ENCODE assay signal across 21 cellular contexts in genomic region chr10:113004219-113004618, GRCh38.
"Had no signal": no experiment of that assay in that cellular context is flagged by ENCODE, and none has a peak within 500 bp of the region (broad histone marks: within the 10 kb centered on the region; RNA-seq: fewer than 3 reads in every experiment).

No MANE protein-coding gene starts in this region.

- H3K36me3 ChIP-seq: upper lobe of left lung had no signal

- H3K4me3 Mint-ChIP-seq: activated CD8-positive, alpha-beta T cell treated with anti-CD3 and anti-CD28 coated beads for 36 hours; activated naive CD4-positive, alpha-beta T cell treated with anti-CD3 and anti-CD28 coated beads, Interleukin-2, amount 50 U/mL, for 24 hours; dendritic cell treated with granulocyte-macrophage colony-stimulating factor and Interleukin-4, amounts not matched to agents 40 ng/mL and 50 ng/mL, for 4 days; natural killer cell; T-helper 17 cell had no signal

- H3K27me3 ChIP-seq: upper lobe of left lung had no signal

- H3K36me3 Mint-ChIP-seq: activated naive CD4-positive, alpha-beta T cell treated with anti-CD3 and anti-CD28 coated beads, Interleukin-2, amount 50 U/mL, for 24 hours; immature natural killer cell; natural killer cell had no signal

- H3K27ac ChIP-seq: epithelial cell of prostate, upper lobe of left lung had no signal

- H3K27ac Mint-ChIP-seq: activated CD8-positive, alpha-beta T cell treated with anti-CD3 and anti-CD28 coated beads for 36 hours; activated naive CD4-positive, alpha-beta T cell treated with anti-CD3 and anti-CD28 coated beads, Interleukin-2, amount 50 U/mL, for 24 hours; dendritic cell treated with granulocyte-macrophage colony-stimulating factor and Interleukin-4, amounts not matched to agents 40 ng/mL and 50 ng/mL, for 4 days; effector memory CD8-positive, alpha-beta T cell; immature natural killer cell; natural killer cell; T-helper 17 cell had no signal

- ATAC-seq: activated CD8-positive, alpha-beta T cell treated with anti-CD3 and anti-CD28 coated beads for 36 hours; effector memory CD8-positive, alpha-beta T cell; left colon; T-helper 17 cell had no signal

- H3K9me3 ChIP-seq: upper lobe of left lung had no signal

- DNase-seq: activated CD4-positive, alpha-beta T cell treated with anti-CD3 and anti-CD28 coated beads for 4 hours; activated CD8-positive, alpha-beta memory T cell treated with anti-CD3 and anti-CD28 coated beads, Interleukin-2, amount 50 U/mL, for 4 hours; activated CD8-positive, alpha-beta T cell treated with anti-CD3 and anti-CD28 coated beads for 36 hours; activated effector memory CD4-positive, alpha-beta T cell treated with anti-CD3 and anti-CD28 coated beads, Interleukin-2, amount 50 U/mL, for 16 hours; activated T-cell treated with anti-CD3 and anti-CD28 coated beads, Interleukin-2, amount 50 U/mL, for 48 hours; effector memory CD8-positive, alpha-beta T cell; foreskin melanocyte; immature natural killer cell; left colon; natural killer cell; nucleus accumbens; right cardiac atrium; stimulated activated CD4-positive, alpha-beta T cell treated with anti-CD3 and anti-CD28 coated beads, Interleukin-4, amount 100 ng/mL, for 4 hours; stimulated activated CD8-positive, alpha-beta memory T cell treated with anti-CD3 and anti-CD28 coated beads, Interleukin-4, amount 100 ng/mL, for 48 hours; stimulated activated naive CD4-positive, alpha-beta T cell treated with Interleukin-2 at 50 U/mL for 16 hours; T-helper 17 cell; upper lobe of left lung had no signal

- H3K9me3 Mint-ChIP-seq: activated CD8-positive, alpha-beta T cell treated with anti-CD3 and anti-CD28 coated beads for 36 hours; activated naive CD4-positive, alpha-beta T cell treated with anti-CD3 and anti-CD28 coated beads, Interleukin-2, amount 50 U/mL, for 24 hours; dendritic cell treated with granulocyte-macrophage colony-stimulating factor and Interleukin-4, amounts not matched to agents 40 ng/mL and 50 ng/mL, for 4 days; effector memory CD8-positive, alpha-beta T cell; immature natural killer cell; natural killer cell had no signal

- H3K4me3 ChIP-seq: smooth muscle cell, upper lobe of left lung had no signal

- H3K4me2 ChIP-seq: smooth muscle cell had no signal
